Comparison of ENCODE assay signal across 8 cellular contexts in the genomic region with DNA sequence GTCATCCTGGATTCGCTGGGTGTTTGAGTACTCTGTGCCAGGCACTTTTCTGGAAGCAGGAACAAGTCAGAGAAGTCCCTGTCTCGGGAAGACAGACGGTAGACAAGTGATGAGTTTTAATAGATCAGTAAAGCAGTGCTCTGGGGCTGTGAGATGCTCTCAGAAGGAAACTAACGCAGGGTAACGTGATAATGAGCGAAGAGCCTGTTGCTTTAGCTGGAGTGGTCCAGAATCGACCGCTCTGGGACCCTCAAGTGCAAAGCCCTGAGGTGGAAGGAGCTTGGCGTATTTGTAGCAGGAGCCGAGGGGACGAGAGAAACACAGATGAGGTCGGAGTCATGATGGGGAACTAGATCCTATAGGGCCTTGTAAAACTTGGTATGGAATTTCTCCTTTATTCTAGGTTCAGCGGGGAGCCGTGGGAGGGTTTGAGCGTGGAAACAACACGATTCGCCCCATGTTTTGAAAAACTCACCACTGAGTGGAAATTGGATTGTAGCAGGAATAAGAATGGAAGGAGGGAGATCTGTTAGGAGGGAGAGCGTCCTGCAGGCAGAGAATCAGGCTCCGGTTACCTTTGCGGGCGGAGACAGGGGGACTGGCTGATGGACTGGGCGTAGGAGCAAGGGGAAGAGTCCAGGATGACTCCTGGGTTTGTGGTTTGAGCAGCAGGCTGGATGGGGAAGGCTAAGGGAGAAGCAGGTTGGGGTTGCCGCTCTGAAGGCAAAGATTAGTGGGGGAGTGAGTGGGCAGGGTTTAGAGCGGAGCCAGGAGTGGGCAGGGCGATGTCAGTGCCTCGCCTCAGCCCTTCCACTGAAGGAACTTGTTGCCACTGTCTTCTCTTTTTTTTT. TPM values are rescaled to one million over a fixed set of nuclear protein-coding genes. Genes with fewer than 3 reads are reported as not detected.
DNase-seq lines count a peak whose midpoint lies in the region; ATAC-seq and TF ChIP-seq lines count a peak whose summit lies in the region.

No MANE protein-coding gene starts in this region.

- peak overlapping the region; percentile 84 for H3K27ac ChIP-seq in angular gyrus (ENCODE audit: low read depth, low read length)
- H3K27ac ChIP-seq in liver (ENCODE audit: low read depth in 1 of 2, low read length in 2 of 2): peak overlapping the region; percentile 75 to 78
- peak overlapping the region; percentile 82 to 92 (median 86) for H3K27ac ChIP-seq in tibial nerve

- TF ChIP-seq CTCF in liver (IDR thresholded peaks at IDR 0.05; ENCODE audit: low read depth, low read length, missing input control) (no peak), tibial nerve (IDR thresholded peaks at IDR 0.05) (no peak)

- 24% methylated on average over 26 of the region's 26 CpGs for WGBS in liver
- 6 to 11% methylated on average over 25 to 26 of the region's 26 CpGs for WGBS in tibial nerve, 2 donors

- TF ChIP-seq EP300 in tibial nerve (IDR thresholded peaks at IDR 0.05): no peak

- H3K4me1 ChIP-seq in liver (ENCODE audit: control insufficient read depth in 4 of 4, insufficient read depth in 4 of 4, low read length in 3 of 4): peaks cover 0 to 12% (median 10%) of the 10 kb centered on the region in 4 donors
- peaks cover 0 to 41% (median 21%) of the 10 kb centered on the region in 4 donors for H3K4me1 ChIP-seq in tibial nerve

- DNase-seq in EH (ENCODE audit: low read depth) (peak; percentile 37), KBM-7 (peak; percentile 77), tibial nerve (ENCODE audit: low spot score in 2 of 2) (no peak), islet precursor cell (no peak), left lobe of liver (ENCODE audit: low spot score) (no peak)

- no peaks in the 10 kb centered on the region for H3K9me3 ChIP-seq in liver (ENCODE audit: control insufficient read depth in 4 of 4, low read length in 3 of 4)
- H3K9me3 ChIP-seq in tibial nerve: no peaks in the 10 kb centered on the region

- TF ChIP-seq POLR2A in tibial nerve (IDR thresholded peaks at IDR 0.05): no peak

- H3K27me3 ChIP-seq in liver (ENCODE audit: control insufficient read depth in 4 of 4, insufficient read depth in 4 of 4, low read length in 3 of 4): no peaks in the 10 kb centered on the region
- H3K27me3 ChIP-seq in tibial nerve: no peaks in the 10 kb centered on the region

- H3K36me3 ChIP-seq in liver (ENCODE audit: control insufficient read depth in 4 of 4, insufficient read depth in 3 of 4, low read depth in 1 of 4, low read length in 3 of 4) (peaks cover 4 to 25% (median 15%) of the 10 kb centered on the region in 4 donors), tibial nerve (peaks cover 0 to 52% (median under 1%) of the 10 kb centered on the region in 3 donors)

- ATAC-seq in left lobe of liver: no peak
- no peak for ATAC-seq in HG02610 (IDR thresholded peaks at IDR 0.05; ENCODE audit: unreplicated experiment)

- H3K9ac ChIP-seq in liver (ENCODE audit: low read depth in 1 of 2, low read length in 2 of 2): peak overlapping the region; percentile 4 to 69

- in situ Hi-C loops in KBM-7 (cut with MboI; ENCODE audit: low pct_unique_long_range_greater_than_20kb, low sequenced_read_pairs): no loop called here

- no peak for TF ChIP-seq RAD21 in liver (IDR thresholded peaks at IDR 0.05)

- H3K4me3 ChIP-seq in liver (ENCODE audit: low read depth in 1 of 3, low read length in 3 of 3): peak overlapping the region; percentile 27 to 82 (median 63)
- H3K4me3 ChIP-seq in tibial nerve: peak overlapping the region; percentile 58 to 69 (median 66)

TF ChIP-seq in liver, 16 proteins besides CTCF, POLR2A, EP300 and RAD21:
- TF ChIP-seq SP1 (IDR thresholded peaks at IDR 0.05): no peak
- no peak for TF ChIP-seq NR2F2 (IDR thresholded peaks at IDR 0.05)
- TF ChIP-seq, protein P1, sequence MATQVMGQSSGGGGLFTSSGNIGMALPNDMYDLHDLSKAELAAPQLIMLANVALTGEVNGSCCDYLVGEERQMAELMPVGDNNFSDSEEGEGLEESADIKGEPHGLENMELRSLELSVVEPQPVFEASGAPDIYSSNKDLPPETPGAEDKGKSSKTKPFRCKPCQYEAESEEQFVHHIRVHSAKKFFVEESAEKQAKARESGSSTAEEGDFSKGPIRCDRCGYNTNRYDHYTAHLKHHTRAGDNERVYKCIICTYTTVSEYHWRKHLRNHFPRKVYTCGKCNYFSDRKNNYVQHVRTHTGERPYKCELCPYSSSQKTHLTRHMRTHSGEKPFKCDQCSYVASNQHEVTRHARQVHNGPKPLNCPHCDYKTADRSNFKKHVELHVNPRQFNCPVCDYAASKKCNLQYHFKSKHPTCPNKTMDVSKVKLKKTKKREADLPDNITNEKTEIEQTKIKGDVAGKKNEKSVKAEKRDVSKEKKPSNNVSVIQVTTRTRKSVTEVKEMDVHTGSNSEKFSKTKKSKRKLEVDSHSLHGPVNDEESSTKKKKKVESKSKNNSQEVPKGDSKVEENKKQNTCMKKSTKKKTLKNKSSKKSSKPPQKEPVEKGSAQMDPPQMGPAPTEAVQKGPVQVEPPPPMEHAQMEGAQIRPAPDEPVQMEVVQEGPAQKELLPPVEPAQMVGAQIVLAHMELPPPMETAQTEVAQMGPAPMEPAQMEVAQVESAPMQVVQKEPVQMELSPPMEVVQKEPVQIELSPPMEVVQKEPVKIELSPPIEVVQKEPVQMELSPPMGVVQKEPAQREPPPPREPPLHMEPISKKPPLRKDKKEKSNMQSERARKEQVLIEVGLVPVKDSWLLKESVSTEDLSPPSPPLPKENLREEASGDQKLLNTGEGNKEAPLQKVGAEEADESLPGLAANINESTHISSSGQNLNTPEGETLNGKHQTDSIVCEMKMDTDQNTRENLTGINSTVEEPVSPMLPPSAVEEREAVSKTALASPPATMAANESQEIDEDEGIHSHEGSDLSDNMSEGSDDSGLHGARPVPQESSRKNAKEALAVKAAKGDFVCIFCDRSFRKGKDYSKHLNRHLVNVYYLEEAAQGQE (IDR thresholded peaks at IDR 0.05): no peak
- TF ChIP-seq YY1 (IDR thresholded peaks at IDR 0.05): no peak
- TF ChIP-seq, protein P2, sequence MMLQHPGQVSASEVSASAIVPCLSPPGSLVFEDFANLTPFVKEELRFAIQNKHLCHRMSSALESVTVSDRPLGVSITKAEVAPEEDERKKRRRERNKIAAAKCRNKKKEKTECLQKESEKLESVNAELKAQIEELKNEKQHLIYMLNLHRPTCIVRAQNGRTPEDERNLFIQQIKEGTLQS (IDR thresholded peaks at IDR 0.05): no peak
- no peak for TF ChIP-seq JUND (IDR thresholded peaks at IDR 0.05)
- no peak for TF ChIP-seq HNF4A (conservative IDR thresholded peaks at IDR 0.05)
- no peak for TF ChIP-seq TAF1 (conservative IDR thresholded peaks at IDR 0.05)
- TF ChIP-seq RXRA (IDR thresholded peaks at IDR 0.05): no peak
- no peak for TF ChIP-seq GABPA (IDR thresholded peaks at IDR 0.05 in 1 of 2, conservative IDR thresholded peaks at IDR 0.05 in 1 of 2)
- TF ChIP-seq, protein P3, sequence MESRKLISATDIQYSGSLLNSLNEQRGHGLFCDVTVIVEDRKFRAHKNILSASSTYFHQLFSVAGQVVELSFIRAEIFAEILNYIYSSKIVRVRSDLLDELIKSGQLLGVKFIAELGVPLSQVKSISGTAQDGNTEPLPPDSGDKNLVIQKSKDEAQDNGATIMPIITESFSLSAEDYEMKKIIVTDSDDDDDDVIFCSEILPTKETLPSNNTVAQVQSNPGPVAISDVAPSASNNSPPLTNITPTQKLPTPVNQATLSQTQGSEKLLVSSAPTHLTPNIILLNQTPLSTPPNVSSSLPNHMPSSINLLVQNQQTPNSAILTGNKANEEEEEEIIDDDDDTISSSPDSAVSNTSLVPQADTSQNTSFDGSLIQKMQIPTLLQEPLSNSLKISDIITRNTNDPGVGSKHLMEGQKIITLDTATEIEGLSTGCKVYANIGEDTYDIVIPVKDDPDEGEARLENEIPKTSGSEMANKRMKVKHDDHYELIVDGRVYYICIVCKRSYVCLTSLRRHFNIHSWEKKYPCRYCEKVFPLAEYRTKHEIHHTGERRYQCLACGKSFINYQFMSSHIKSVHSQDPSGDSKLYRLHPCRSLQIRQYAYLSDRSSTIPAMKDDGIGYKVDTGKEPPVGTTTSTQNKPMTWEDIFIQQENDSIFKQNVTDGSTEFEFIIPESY (IDR thresholded peaks at IDR 0.05): no peak
- no peak for TF ChIP-seq HNF4G (IDR thresholded peaks at IDR 0.05)
- TF ChIP-seq FOXA1 (IDR thresholded peaks at IDR 0.05): no peak
- no peak for TF ChIP-seq EGR1 (IDR thresholded peaks at IDR 0.05; ENCODE audit: low read depth in 2 of 2)
- TF ChIP-seq FOXA2 (IDR thresholded peaks at IDR 0.05): no peak
- TF ChIP-seq, protein P4, sequence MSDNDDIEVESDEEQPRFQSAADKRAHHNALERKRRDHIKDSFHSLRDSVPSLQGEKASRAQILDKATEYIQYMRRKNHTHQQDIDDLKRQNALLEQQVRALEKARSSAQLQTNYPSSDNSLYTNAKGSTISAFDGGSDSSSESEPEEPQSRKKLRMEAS (IDR thresholded peaks at IDR 0.05): no peak

RNA-seq across cellular contexts. Expression of a gene that starts 0.8 kb away (rescaled TPM):
- total RNA-seq in liver: 10 to 100 TPM in 1 of 2 donors, 1 to 10 TPM in 1; 7.5 to 57.1 TPM
- polyA plus RNA-seq in liver: 1 to 10 TPM; 8.0 to 8.5 TPM
- 10 to 100 TPM; 10.8 to 28.2 (median 15.5) TPM for total RNA-seq in tibial nerve
- 8.2 TPM for total RNA-seq in left lobe of liver

RNA-seq across cellular contexts. Expression of a gene that starts 8.7 kb away (rescaled TPM):
- total RNA-seq in liver (10 to 100 TPM; 30.8 to 58.1 TPM), tibial nerve (100 to 1,000 TPM in 1 of 4 donors, 10 to 100 TPM in 3; 80.2 to 125 (median 93.7) TPM), left lobe of liver (32.2 TPM)
- 10 to 100 TPM; 30.4 to 36.6 TPM for polyA plus RNA-seq in liver

RNA-seq across cellular contexts. Expression of a gene that starts 19.5 kb away (rescaled TPM):
- under 1 TPM; 0.28 to 0.59 TPM for total RNA-seq in liver
- under 1 TPM; 0.50 to 0.74 TPM for polyA plus RNA-seq in liver
- 1 to 10 TPM in 1 of 4 donors, under 1 TPM in 1, not detected in 2; 0.39 to 2.1 TPM for total RNA-seq in tibial nerve
- total RNA-seq in left lobe of liver: 3.3 TPM

RNA-seq across cellular contexts. Expression of a gene that starts 33.8 kb away (rescaled TPM):
- 1 to 10 TPM in 1 of 2 donors, under 1 TPM in 1; 0.50 to 5.0 TPM for total RNA-seq in liver
- under 1 TPM; 0.09 to 0.21 TPM for polyA plus RNA-seq in liver
- total RNA-seq in tibial nerve: 1 to 10 TPM in 1 of 4 donors, under 1 TPM in 2, not detected in 1; 0.66 to 3.5 (median 0.90) TPM
- total RNA-seq in left lobe of liver: not detected

RNA-seq across cellular contexts. Expression of a gene that starts 47.8 kb away (rescaled TPM):
- total RNA-seq in liver (under 1 TPM in 1 of 2 donors, not detected in 1; under 0.01 TPM), tibial nerve (under 1 TPM in 1 of 4 donors, not detected in 3; 0.21 TPM), left lobe of liver (not detected)
- polyA plus RNA-seq in liver: not detected

Comparison
In these comparisons a context has a peak if more than half of its experiments do, and no peak if none do; other contexts are left out.
1. DNase-seq: peak in EH (single experiment) and KBM-7 (single experiment); none in tibial nerve (0 of 2), islet precursor cell (single experiment) and left lobe of liver (single experiment).
2. Peak in every context shown above with its lines, with median percentiles within 50 percentile points of each other: H3K27ac ChIP-seq.